In the genomic region with DNA sequence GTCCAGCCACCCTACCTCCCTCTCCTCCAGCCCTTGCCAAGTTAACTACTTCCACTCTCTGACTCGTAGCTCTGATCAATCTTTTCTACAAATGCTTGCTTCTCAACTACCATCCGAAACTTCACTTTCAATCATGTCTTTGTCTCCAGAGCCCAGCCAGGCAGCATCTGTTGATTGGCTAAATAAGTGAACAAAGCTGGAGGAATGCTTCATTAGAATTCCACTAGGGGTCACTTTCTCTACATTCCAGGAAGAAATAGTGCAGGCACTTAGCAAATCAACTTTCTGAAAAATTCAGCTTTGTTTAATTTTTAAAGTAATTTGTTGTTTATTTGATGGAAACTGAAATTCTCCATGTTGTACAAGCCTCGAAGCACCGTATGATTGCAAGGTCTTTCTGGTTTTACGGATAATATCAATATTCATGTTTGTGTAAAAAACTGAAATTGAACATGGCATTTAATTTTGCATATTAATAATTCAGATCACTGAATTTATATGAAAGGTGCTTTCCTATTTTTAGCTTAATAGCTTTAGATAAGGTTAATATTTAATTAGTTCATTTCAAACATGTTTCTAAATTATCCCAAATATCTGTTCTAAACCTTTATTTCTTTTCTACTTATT, we compare ENCODE assay signal across 7 cellular contexts. TPM values are rescaled to one million over a fixed set of nuclear protein-coding genes. Genes with fewer than 3 reads are reported as not detected.
A peak's percentile ranks its signal among the peaks of the same experiment; 100 is the strongest.
DNase-seq lines count a peak whose midpoint lies in the region; ATAC-seq, FAIRE-seq and TF ChIP-seq lines count a peak whose summit lies in the region.

No MANE protein-coding gene starts in this region.

- H3K4me1 Mint-ChIP-seq in activated CD8-positive, alpha-beta T cell treated with anti-CD3 and anti-CD28 coated beads for 36 hours (ENCODE audit: low read depth) = no peaks in the 10 kb centered on the region

- peak; percentile 65 for ATAC-seq in activated CD8-positive, alpha-beta T cell treated with anti-CD3 and anti-CD28 coated beads for 36 hours
- no peak for ATAC-seq in HG03139 (IDR thresholded peaks at IDR 0.05; ENCODE audit: unreplicated experiment)

- peak; percentile 91 for FAIRE-seq in G401.6 (lab: Jason Lieb, UNC)

- H3K27ac Mint-ChIP-seq in activated CD8-positive, alpha-beta T cell treated with anti-CD3 and anti-CD28 coated beads for 36 hours = no peak overlapping the region

- H3K4me1 ChIP-seq in HAP-1 = no peaks in the 10 kb centered on the region

- POLR2A ChIA-PET in activated CD8-positive, alpha-beta T cell treated with anti-CD3 and anti-CD28 coated beads for 36 hours (lab: Charles Lee) = interaction anchor here (1.0 kb wide), 1 partner anchor 9 kb away, joined by 3 read pairs; no protein-coding TSS in a partner anchor

- H3K4me3 ChIP-seq in HAP-1 (no peak overlapping the region), retinal pigment epithelial cell (ENCODE audit: low read length) (no peak overlapping the region)

- in situ Hi-C loops in HAP-1 (cut with MboI; ENCODE audit: low sequenced_read_pairs) = loop anchor here (10.0 kb wide), 1 partner anchor 145 kb away; no protein-coding TSS in a partner anchor

- no peaks in the 10 kb centered on the region for H3K36me3 Mint-ChIP-seq in activated CD8-positive, alpha-beta T cell treated with anti-CD3 and anti-CD28 coated beads for 36 hours (ENCODE audit: low read depth)

- no peaks in the 10 kb centered on the region for H3K36me3 ChIP-seq in HAP-1 (replicated peaks)

- DNase-seq in HAP-1 (ENCODE audit: low spot score in 2 of 2) (peak; percentile 29 to 60), NCI-H2171 (lab: John Stamatoyannopoulos, UW) (peak; percentile 4), head of caudate nucleus (peak in 22 of 42 donors; percentile 3 to 60 (median 20)), retinal pigment epithelial cell (ENCODE audit: low read depth) (peak; percentile 18)
- peak; percentile 29 for DNase-seq in activated CD8-positive, alpha-beta T cell treated with anti-CD3 and anti-CD28 coated beads for 36 hours

- CTCF ChIA-PET in activated CD8-positive, alpha-beta T cell treated with anti-CD3 and anti-CD28 coated beads for 36 hours (lab: Charles Lee) = interaction anchor here (0.6 to 5.9 kb wide), 37 partner anchors 9 to 590 kb away, joined by 3 to 77 read pairs (median 4); a partner anchor contains a TSS

- H3K27me3 ChIP-seq in HAP-1 (ENCODE audit: low read depth) = no peaks in the 10 kb centered on the region

- H3K9me3 ChIP-seq in HAP-1 = no peaks in the 10 kb centered on the region

- TF ChIP-seq CTCF in activated CD8-positive, alpha-beta T cell treated with anti-CD3 and anti-CD28 coated beads for 36 hours (IDR thresholded peaks at IDR 0.05) = peak; percentile 58
- TF ChIP-seq CTCF in retinal pigment epithelial cell (conservative IDR thresholded peaks at IDR 0.05; ENCODE audit: low read depth, low read length) = peak; percentile 78

- H3K27me3 Mint-ChIP-seq in activated CD8-positive, alpha-beta T cell treated with anti-CD3 and anti-CD28 coated beads for 36 hours = peaks cover 3% of the 10 kb centered on the region

- intact Hi-C loops in activated CD8-positive, alpha-beta T cell treated with anti-CD3 and anti-CD28 coated beads for 36 hours (cut with micrococcal nuclease) = loop anchor here (1.0 to 10.0 kb wide), 2 partner anchors 139 to 425 kb away; no protein-coding TSS in a partner anchor
- intact Hi-C loops in head of caudate nucleus (cut with DNase I) = loop anchor here (10.0 kb wide), 1 partner anchor 135 kb away; no protein-coding TSS in a partner anchor

- no peak overlapping the region for H3K4me3 Mint-ChIP-seq in activated CD8-positive, alpha-beta T cell treated with anti-CD3 and anti-CD28 coated beads for 36 hours

- H3K9me3 Mint-ChIP-seq in activated CD8-positive, alpha-beta T cell treated with anti-CD3 and anti-CD28 coated beads for 36 hours = no peaks in the 10 kb centered on the region

RNA-seq across cellular contexts. Expression of a gene that starts 32.4 kb away (rescaled TPM):
- total RNA-seq in activated CD8-positive, alpha-beta T cell treated with anti-CD3 and anti-CD28 coated beads for 36 hours = 10 to 100 TPM; 16.1 to 16.2 TPM
